ENCODE assay signal across 8 cellular contexts in genomic region chr5:143016777-143017374, GRCh38.
A peak's percentile ranks its signal among the peaks of the same experiment; 100 is the strongest.
DNase-seq lines count a peak whose midpoint lies in the region; ATAC-seq and TF ChIP-seq lines count a peak whose summit lies in the region.

No MANE protein-coding gene starts in this region.

- DNase-seq in NCI-H146 (lab: John Stamatoyannopoulos, UW) (peak; percentile 24), NCI-H146 treated with DMSO at 0.1 percent for 48 hours (lab: John Stamatoyannopoulos, UW; ENCODE audit: unreplicated experiment) (no peak), MG63 (peak; percentile 43), fibroblast of gingiva (ENCODE audit: low read depth) (peak; percentile 15), cortex of kidney (lab: John Stamatoyannopoulos, UW) (no peak)
- peak; percentile 64 for DNase-seq in stimulated activated CD4-positive, alpha-beta T cell treated with anti-CD3 and anti-CD28 coated beads, Interleukin-15, amount 100 ng/mL, for 24 hours

- no peaks in the 10 kb centered on the region for H3K36me3 ChIP-seq in MG63

- peak overlapping the region; percentile 23; the same call in 1 of the 2 replicates for H3K27ac ChIP-seq in VCaP

- H3K4me3 ChIP-seq in MG63, result no peak overlapping the region

- TF ChIP-seq CTCF in VCaP (conservative IDR thresholded peaks at IDR 0.05), result peak; percentile 78

- ATAC-seq in HG03571 (IDR thresholded peaks at IDR 0.05; ENCODE audit: unreplicated experiment), result no peak

- no peaks in the 10 kb centered on the region; the same call in 1 of the 2 replicates for H3K9me3 ChIP-seq in MG63

- H3K27me3 ChIP-seq in MG63, result no peaks in the 10 kb centered on the region

Comparison
In these comparisons a context has a peak if more than half of its experiments do, and no peak if none do; other contexts are left out.
1. DNase-seq: peak in NCI-H146 (single experiment), MG63 (single experiment), fibroblast of gingiva (single experiment) and stimulated activated CD4-positive, alpha-beta T cell treated with anti-CD3 and anti-CD28 coated beads, Interleukin-15, amount 100 ng/mL, for 24 hours (single experiment); none in NCI-H146 treated with DMSO at 0.1 percent for 48 hours (single experiment) and cortex of kidney (single experiment).